In genomic region chr10:484925-485661, GRCh38 we compare ENCODE assay signal across 8 cellular contexts.
DNase-seq lines count a peak whose midpoint lies in the region; ATAC-seq and TF ChIP-seq lines count a peak whose summit lies in the region.

No MANE protein-coding gene starts in this region.

- no peak overlapping the region for H4K5ac ChIP-seq in H9 (ENCODE audit: insufficient read length, low read depth, low read length)

- no peak overlapping the region for H3K4me2 ChIP-seq in H9 (ENCODE audit: insufficient read depth, insufficient read length, low read length)

- no peak overlapping the region for H4K91ac ChIP-seq in H9 (ENCODE audit: insufficient read length, low read depth, low read length)

- H2BK12ac ChIP-seq in H9 (ENCODE audit: insufficient read length, low read depth, low read length): no peak overlapping the region

- TF ChIP-seq EP300 in esophagus muscularis mucosa (IDR thresholded peaks at IDR 0.05): no peak

- no peak overlapping the region for H3K27ac ChIP-seq in H9 (ENCODE audit: insufficient read length, low read depth, low read length)
- peak overlapping the region; percentile 86 to 93 (median 90) for H3K27ac ChIP-seq in esophagus muscularis mucosa (replicated peaks in 1 of 4)
- H3K27ac ChIP-seq in gastrocnemius medialis: peak overlapping the region; percentile 59 to 81 (median 65)

- TF ChIP-seq POLR2A in esophagus muscularis mucosa (IDR thresholded peaks at IDR 0.05; ENCODE audit: low read depth): no peak
- no peak for TF ChIP-seq POLR2A in gastrocnemius medialis (IDR thresholded peaks at IDR 0.05)

- H2AFZ ChIP-seq in H9 (ENCODE audit: low read length): no peak overlapping the region

- H2BK15ac ChIP-seq in H9 (ENCODE audit: low read depth, low read length): no peak overlapping the region

- H3K27ac Mint-ChIP-seq in H9: peak overlapping the region in 1 of 3 experiments; percentile 31; a peak in 1 of 7 replicates

- no peak overlapping the region for H3K18ac ChIP-seq in H9 (ENCODE audit: insufficient read length, low read depth, low read length)

- H3K4me1 ChIP-seq in H9 (ENCODE audit: insufficient read depth, low read length) (peaks cover 2% of the 10 kb centered on the region; the same call in 1 of the 2 replicates), esophagus muscularis mucosa (peaks cover 38 to 82% (median 72%) of the 10 kb centered on the region in 4 donors), gastrocnemius medialis (peaks cover 48 to 52% of the 10 kb centered on the region in 2 donors)

- no peaks in the 10 kb centered on the region for H3K79me1 ChIP-seq in H9 (ENCODE audit: insufficient read depth, low read depth, low read length, poor library complexity, severe bottlenecking)

- H4K20me1 ChIP-seq in H9 (ENCODE audit: control insufficient read depth, insufficient read depth, insufficient read length): no peaks in the 10 kb centered on the region

- ATAC-seq in gastrocnemius medialis: peak in 1 of 2 donors; percentile 37
- ATAC-seq in GM19463 (IDR thresholded peaks at IDR 0.05; ENCODE audit: unreplicated experiment): no peak

- no peak overlapping the region for H3K9ac ChIP-seq in H9 (ENCODE audit: extremely low read depth, insufficient read length, low read length)

- no peaks in the 10 kb centered on the region for H3K9me3 ChIP-seq in H9 (ENCODE audit: control insufficient read depth, low read depth, low read length)
- H3K9me3 ChIP-seq in esophagus muscularis mucosa: no peaks in the 10 kb centered on the region
- no peaks in the 10 kb centered on the region for H3K9me3 ChIP-seq in gastrocnemius medialis

- no peak overlapping the region for H2BK20ac ChIP-seq in H9 (ENCODE audit: low read depth, low read length, poor library complexity, severe bottlenecking)

- peak overlapping the region; percentile 37 to 55 (median 48) for H3K4me3 ChIP-seq in esophagus muscularis mucosa
- H3K4me3 ChIP-seq in gastrocnemius medialis: peak overlapping the region; percentile 46 to 57 (median 50)

- peaks cover 21 to 22% of the 10 kb centered on the region in 2 experiments for H3K4me1 Mint-ChIP-seq in H9

- in situ Hi-C loops in gastrocnemius medialis (cut with MboI; ENCODE audit: low sequenced_read_pairs in 4 of 4): no loop called here

- H3K14ac ChIP-seq in H9 (ENCODE audit: insufficient read depth, low read length): no peak overlapping the region

- H3K4me3 Mint-ChIP-seq in H9: peak overlapping the region in 1 of 2 experiments; percentile 66; a peak in 2 of 5 replicates

- H3K79me2 ChIP-seq in H9 (ENCODE audit: insufficient read depth, low read length): no peaks in the 10 kb centered on the region

- no peak overlapping the region for H3T11ph ChIP-seq in H9 (ENCODE audit: low read length)

- no peak overlapping the region for H2AK5ac ChIP-seq in H9 (ENCODE audit: insufficient read length, low read length)

- peaks cover 0 to 30% (median 2%) of the 10 kb centered on the region in 4 donors for H3K36me3 ChIP-seq in esophagus muscularis mucosa
- H3K36me3 ChIP-seq in gastrocnemius medialis: no peaks in the 10 kb centered on the region

- H3K23ac ChIP-seq in H9 (ENCODE audit: insufficient read length, low read depth, low read length): no peak overlapping the region

- H4K8ac ChIP-seq in H9 (replicated peaks; ENCODE audit: insufficient read length, low read depth, low read length): no peak overlapping the region

- H3K27me3 Mint-ChIP-seq in H9 (ENCODE audit: low read depth): peaks cover 4% of the 10 kb centered on the region

- intact Hi-C loops in esophagus muscularis mucosa (cut with DNase I): no loop called here
- intact Hi-C loops in gastrocnemius medialis (cut with DNase I; ENCODE audit: low total_unique reads): no loop called here

- no peak overlapping the region for H3K4ac ChIP-seq in H9 (ENCODE audit: low read depth, low read length)

- H3K27me3 ChIP-seq in H9 (ENCODE audit: insufficient read depth, low read length): no peaks in the 10 kb centered on the region
- H3K27me3 ChIP-seq in esophagus muscularis mucosa: no peaks in the 10 kb centered on the region
- H3K27me3 ChIP-seq in gastrocnemius medialis: no peaks in the 10 kb centered on the region

- H3K23me2 ChIP-seq in H9 (ENCODE audit: insufficient read length, low read depth, low read length, poor library complexity, severe bottlenecking): no peaks in the 10 kb centered on the region

- DNase-seq in AG08396 (ENCODE audit: low spot score) (peak; percentile 29), H9 (peak; percentile 26), esophagus muscularis mucosa (ENCODE audit: extremely low spot score) (no peak), gastrocnemius medialis (no peak), AML-193 (lab: John Stamatoyannopoulos, UW) (no peak)
- DNase-seq in activated CD4-positive, alpha-beta T cell treated with anti-CD3 and anti-CD28 coated beads, Interleukin-2, amount 50 U/mL, for 48 hours: peak; percentile 5 to 15
- no peak for DNase-seq in stimulated activated CD4-positive, alpha-beta T cell treated with anti-CD3 and anti-CD28 coated beads, Interleukin-1b, Interleukin-23, amount 100 ng/mL, for 48 hours

- no peak overlapping the region for H2BK5ac ChIP-seq in H9 (ENCODE audit: insufficient read length, low read length)

- no peak overlapping the region for H2BK120ac ChIP-seq in H9 (ENCODE audit: low read depth, low read length, poor library complexity, severe bottlenecking)

- peaks cover 0 to 7% (median 3%) of the 10 kb centered on the region in 3 experiments; a peak in 3 of 7 replicates for H3K36me3 Mint-ChIP-seq in H9 (ENCODE audit: insufficient read depth in 1 of 3, low read depth in 3 of 3)

- TF ChIP-seq CTCF in H9 (conservative IDR thresholded peaks at IDR 0.05): no peak
- TF ChIP-seq CTCF in esophagus muscularis mucosa (IDR thresholded peaks at IDR 0.05): no peak
- no peak for TF ChIP-seq CTCF in gastrocnemius medialis (IDR thresholded peaks at IDR 0.05 in 4 of 5, conservative IDR thresholded peaks at IDR 0.05 in 1 of 5)

- H3K9me3 Mint-ChIP-seq in H9: no peaks in the 10 kb centered on the region

- WGBS in H9 (ENCODE audit: extremely low coverage, insufficient read length, low lambda C conversion rate): no CpG with 5 or more reads among the region's 31 CpGs
- WGBS in esophagus muscularis mucosa: 50% methylated on average over 31 of the region's 31 CpGs

- H3K56ac ChIP-seq in H9 (ENCODE audit: insufficient read length, low read depth, low read length): no peak overlapping the region

Comparison
In these comparisons a context has a peak if more than half of its experiments do, and no peak if none do; other contexts are left out.
1. DNase-seq: peak in AG08396 (single experiment), H9 (single experiment) and activated CD4-positive, alpha-beta T cell treated with anti-CD3 and anti-CD28 coated beads, Interleukin-2, amount 50 U/mL, for 48 hours (2 of 2); none in esophagus muscularis mucosa (single experiment), gastrocnemius medialis (0 of 2), AML-193 (0 of 2) and stimulated activated CD4-positive, alpha-beta T cell treated with anti-CD3 and anti-CD28 coated beads, Interleukin-1b, Interleukin-23, amount 100 ng/mL, for 48 hours (single experiment).